8 cellular contexts compared by ENCODE assay signal in genomic region chr2:72919414-72920316, GRCh38. TPM values are rescaled to one million over a fixed set of nuclear protein-coding genes. Genes with fewer than 3 reads are reported as not detected.
DNase-seq lines count a peak whose midpoint lies in the region; TF ChIP-seq lines count a peak whose summit lies in the region.

No MANE protein-coding gene starts in this region.

- no peak overlapping the region for H3K4me3 ChIP-seq in Caco-2 (ENCODE audit: low read depth, low read length)
- peak overlapping the region; percentile 23 for H3K4me3 ChIP-seq in ectodermal cell (ENCODE audit: insufficient read depth, low read depth, low read length)
- no peak overlapping the region for H3K4me3 ChIP-seq in neuron (ENCODE audit: low read length)

- BruUV-seq in Caco-2 (replicated peaks; lab: Mats Ljungman, UMichigan) = TSS peak; percentile 29

- peak overlapping the region; percentile 83 for H3K4me3 Mint-ChIP-seq in Caco-2 (ENCODE audit: unreplicated experiment)

- H3K9me3 ChIP-seq in Caco-2 = no peaks in the 10 kb centered on the region
- no peaks in the 10 kb centered on the region for H3K9me3 ChIP-seq in ectodermal cell (ENCODE audit: control insufficient read depth, low read length)
- H3K9me3 ChIP-seq in neuron (ENCODE audit: low read length) = no peaks in the 10 kb centered on the region

- no peaks in the 10 kb centered on the region for H3K36me3 Mint-ChIP-seq in Caco-2 (ENCODE audit: insufficient read depth, unreplicated experiment)

- H3K36me3 ChIP-seq in Caco-2 (ENCODE audit: control insufficient read depth, insufficient read depth, low read length) (no peaks in the 10 kb centered on the region), ectodermal cell (ENCODE audit: control insufficient read depth, insufficient read depth, low read length) (no peaks in the 10 kb centered on the region), neuron (ENCODE audit: insufficient read depth, low read length) (no peaks in the 10 kb centered on the region)

- 2% methylated on average over 47 to 48 of the region's 48 CpGs for WGBS in ectodermal cell, 2 experiments

- peaks cover 16% of the 10 kb centered on the region for H3K27me3 Mint-ChIP-seq in Caco-2 (ENCODE audit: insufficient read depth, unreplicated experiment)

- intact Hi-C loops in Caco-2 (cut with micrococcal nuclease; ENCODE audit: unreplicated experiment) = loop anchor here (2.0 to 5.0 kb wide), 2 partner anchors 15 to 193 kb away; partner anchors contain the start of gene RAB11FIP5

- H3K4me1 ChIP-seq in Caco-2 (peaks cover 19% of the 10 kb centered on the region; the same call in 1 of the 2 replicates), ectodermal cell (ENCODE audit: control insufficient read depth, insufficient read depth, low read length) (peaks cover 32% of the 10 kb centered on the region), neuron (ENCODE audit: insufficient read depth, low read length) (peaks cover 25% of the 10 kb centered on the region)

- CTCF ChIA-PET in Caco-2 (lab: Charles Lee) = no interaction called here

- H3K4me1 Mint-ChIP-seq in Caco-2 (ENCODE audit: low read depth, unreplicated experiment) = no peaks in the 10 kb centered on the region

- no peak for DNase-seq in Caco-2
- DNase-seq in HuH-7 (ENCODE audit: low spot score) = peak; percentile 33
- no peak for DNase-seq in COR-L47 (lab: John Stamatoyannopoulos, UW)
- no peak for DNase-seq in NCI-H2029 treated with DMSO at 0.1 percent for 48 hours (lab: John Stamatoyannopoulos, UW)
- DNase-seq in activated naive CD4-positive, alpha-beta T cell (lab: John Stamatoyannopoulos, UW) = no peak
- DNase-seq in amniotic stem cell (lab: John Stamatoyannopoulos, UW) = no peak

- no peak overlapping the region for H3K27ac Mint-ChIP-seq in Caco-2 (ENCODE audit: unreplicated experiment)

- H3K27ac ChIP-seq in ectodermal cell (ENCODE audit: insufficient read depth, low read depth, low read length, poor library complexity, severe bottlenecking) = no peak overlapping the region

- H3K9me3 Mint-ChIP-seq in Caco-2 (ENCODE audit: unreplicated experiment) = no peaks in the 10 kb centered on the region

- H3K27me3 ChIP-seq in Caco-2 (replicated peaks; ENCODE audit: control insufficient read depth, insufficient read depth, low read length) (peaks cover 6% of the 10 kb centered on the region; the same call in 1 of the 2 replicates), ectodermal cell (ENCODE audit: control insufficient read depth, insufficient read depth, low read length, poor library complexity, severe bottlenecking) (peaks cover 100% of the 10 kb centered on the region), neuron (ENCODE audit: insufficient read depth, low read length) (peaks cover 97% of the 10 kb centered on the region)

- POLR2A ChIA-PET in Caco-2 (lab: Charles Lee) = no interaction called here

- H2AFZ ChIP-seq in neuron (ENCODE audit: low read depth, low read length) = peak overlapping the region; percentile 74

- TF ChIP-seq CTCF in Caco-2 (IDR thresholded peaks at IDR 0.05; ENCODE audit: insufficient read depth in 1 of 2, low read depth in 1 of 2, low read length in 1 of 2, severe bottlenecking in 1 of 2, unreplicated experiment in 1 of 2) = no peak

RNA-seq across cellular contexts. Expression of gene EMX1, which starts 2.3 kb away (rescaled TPM):
- total RNA-seq in Caco-2 (2022) = 2.6 and 3.6 TPM in 2 replicates
- 3.4 TPM for polyA plus RNA-seq in ectodermal cell (2013, experiment 1 of 4)
- 3.5 TPM for polyA plus RNA-seq in ectodermal cell (2013, experiment 2 of 4)
- polyA plus RNA-seq in ectodermal cell (2013, experiment 3 of 4) = 3.0 TPM
- polyA plus RNA-seq in ectodermal cell (2013, experiment 4 of 4) = 5.8 TPM

RNA-seq across cellular contexts. Expression of gene SPR, which starts 32.5 kb away (rescaled TPM):
- 49.6 and 51.5 TPM in 2 replicates for total RNA-seq in Caco-2 (2022)
- 2.9 TPM for polyA plus RNA-seq in ectodermal cell (2013, experiment 1 of 4)
- polyA plus RNA-seq in ectodermal cell (2013, experiment 2 of 4) = 3.3 TPM
- polyA plus RNA-seq in ectodermal cell (2013, experiment 3 of 4) = 1.6 TPM
- 2.9 TPM for polyA plus RNA-seq in ectodermal cell (2013, experiment 4 of 4)
